17 cellular contexts compared by ENCODE assay signal in the genomic region with DNA sequence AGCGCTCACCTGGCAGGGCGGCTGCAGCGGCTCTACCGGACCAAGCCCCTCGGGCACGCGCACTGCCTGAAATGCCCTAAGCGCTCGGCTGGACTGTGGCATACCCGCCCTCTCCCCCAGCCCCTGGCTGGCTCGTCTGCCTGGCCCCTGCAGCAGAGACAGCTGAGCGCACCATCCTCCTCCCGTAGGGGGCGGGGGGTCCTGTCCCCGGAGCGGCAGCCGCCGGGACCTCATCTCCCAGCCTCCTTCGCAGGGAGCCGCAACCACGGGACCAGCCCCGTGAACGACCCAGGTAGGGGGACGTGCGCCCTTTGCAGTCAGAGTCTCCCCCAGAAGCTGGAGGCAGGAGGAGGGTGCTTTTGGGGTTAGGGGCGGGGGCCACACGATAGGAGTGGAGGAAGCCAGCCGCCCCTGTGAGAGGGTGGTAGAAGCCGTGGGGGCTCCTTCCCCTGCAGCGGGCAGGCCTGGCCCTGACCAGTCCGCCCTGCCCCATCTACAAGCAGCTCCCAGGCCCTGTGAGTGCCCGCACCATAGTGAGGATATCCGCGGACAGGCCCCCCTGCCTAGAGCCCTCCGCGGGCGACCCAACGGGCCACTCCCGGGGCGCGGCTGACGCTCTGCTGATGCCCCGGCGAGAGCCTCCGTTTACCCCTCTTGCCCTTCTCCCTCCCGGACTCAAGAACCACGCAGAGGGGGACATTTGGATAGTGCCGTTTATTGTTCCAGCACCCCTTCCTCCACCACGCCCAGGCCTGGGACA. TPM values are rescaled to one million over a fixed set of nuclear protein-coding genes. Genes with fewer than 3 reads are reported as not detected.
DNase-seq lines count a peak whose midpoint lies in the region; ATAC-seq and TF ChIP-seq lines count a peak whose summit lies in the region.
"Had no signal": no experiment of that assay in that cellular context is flagged by ENCODE, and none has a peak within 500 bp of the region (broad histone marks: within the 10 kb centered on the region; RNA-seq: fewer than 3 reads in every experiment).

No MANE protein-coding gene starts in this region.

- no peak overlapping the region for H3K9ac ChIP-seq in endodermal cell (ENCODE audit: extremely low read depth, low read length, poor library complexity, severe bottlenecking)

- TF ChIP-seq CTCF in GM10266 (IDR thresholded peaks at IDR 0.05; ENCODE audit: control insufficient read depth, insufficient read depth, low read depth, missing control alignments), result no peak
- no peak for TF ChIP-seq CTCF in GM13977 (IDR thresholded peaks at IDR 0.05; ENCODE audit: extremely low read depth, insufficient read depth, missing control alignments)
- no peak for TF ChIP-seq CTCF in endodermal cell (conservative IDR thresholded peaks at IDR 0.05)
- no peak for TF ChIP-seq CTCF in spleen (IDR thresholded peaks at IDR 0.05 in 8 of 11, conservative IDR thresholded peaks at IDR 0.05 in 3 of 11)

- peaks cover 6% of the 10 kb centered on the region for H3K4me1 ChIP-seq in endodermal cell (ENCODE audit: control insufficient read depth, insufficient read depth, low read length)
- H3K4me1 ChIP-seq in spleen, result peaks cover 3 to 75% (median 31%) of the 10 kb centered on the region in 6 donors
- H3K4me1 ChIP-seq: Caco-2 had no signal

- no peak for ATAC-seq in GM18873 (IDR thresholded peaks at IDR 0.05; ENCODE audit: low FRiP score, unreplicated experiment)

- DNase-seq in GM10266 (ENCODE audit: extremely low spot score) (peak; percentile 14), GM13977 (ENCODE audit: low spot score) (peak; percentile 18), endodermal cell (peak; percentile 55), spleen (peak; percentile 69), hypothalamus (lab: John Stamatoyannopoulos, UW) (no peak), globus pallidus (ENCODE audit: low spot score) (no peak)
- DNase-seq: Caco-2; CD4-positive, CD25-positive, alpha-beta regulatory T cell; DMS153; EL; NCI-H1092; NCI-H146; NCI-H2081 treated with DMSO at 0.1 percent for 48 hours; NCI-H510A treated with DMSO at 0.1 percent for 48 hours had no signal

- no peak overlapping the region for H3K27ac Mint-ChIP-seq in endodermal cell
- H3K27ac Mint-ChIP-seq: B cell; CD4-positive, CD25-positive, alpha-beta regulatory T cell had no signal

- no peaks in the 10 kb centered on the region for H3K27me3 ChIP-seq in endodermal cell (ENCODE audit: control insufficient read depth, insufficient read depth, low read length, poor library complexity, severe bottlenecking)
- H3K27me3 ChIP-seq in spleen (replicated peaks in 1 of 7), result no peaks in the 10 kb centered on the region

- in situ Hi-C loops in GM13977 (cut with MboI; ENCODE audit: low pct_unique_long_range_greater_than_20kb, low sequenced_read_pairs, unreplicated experiment), result no loop called here

- WGBS in endodermal cell (ENCODE audit: insufficient coverage in 1 of 2, insufficient read length in 1 of 2), 2 experiments, result 88 to 89% methylated on average over 23 to 49 of the region's 49 CpGs
- 74 to 85% (median 81%) methylated on average over 26 to 49 of the region's 49 CpGs for WGBS in spleen, 5 donors

- H3K27ac ChIP-seq in endodermal cell (ENCODE audit: low read depth, low read length), result no peak overlapping the region
- peak overlapping the region in 4 of 8 donors; percentile 31 to 65 (median 48) for H3K27ac ChIP-seq in spleen
- H3K27ac ChIP-seq: SK-N-MC had no signal

- no peak overlapping the region for H3K4me3 ChIP-seq in endodermal cell (ENCODE audit: low read length)
- no peak overlapping the region for H3K4me3 ChIP-seq in spleen
- H3K4me3 ChIP-seq: SK-N-MC had no signal

- peaks cover 14% of the 10 kb centered on the region for H3K36me3 ChIP-seq in endodermal cell (ENCODE audit: control insufficient read depth, insufficient read depth, low read length)
- H3K36me3 ChIP-seq in spleen, result peaks cover 0 to 73% (median 35%) of the 10 kb centered on the region in 6 donors

- peaks cover 18% of the 10 kb centered on the region for H3K36me3 Mint-ChIP-seq in endodermal cell (ENCODE audit: low read depth)

- intact Hi-C loops in spleen (cut with DNase I; ENCODE audit: low total_unique reads), result no loop called here

- no peaks in the 10 kb centered on the region for H3K9me3 ChIP-seq in endodermal cell (ENCODE audit: control insufficient read depth, low read length)
- H3K9me3 ChIP-seq in spleen, result no peaks in the 10 kb centered on the region
- H3K9me3 ChIP-seq: Caco-2 had no signal

- H3K9me3 Mint-ChIP-seq in endodermal cell, result no peaks in the 10 kb centered on the region
- H3K9me3 Mint-ChIP-seq: CD4-positive, CD25-positive, alpha-beta regulatory T cell had no signal

- no peak for TF ChIP-seq POLR2A in spleen (IDR thresholded peaks at IDR 0.05)

- no peaks in the 10 kb centered on the region for H3K27me3 Mint-ChIP-seq in endodermal cell (ENCODE audit: insufficient read depth)
- H3K27me3 Mint-ChIP-seq: B cell had no signal

- H3K4me3 Mint-ChIP-seq in endodermal cell, result no peak overlapping the region
- H3K4me3 Mint-ChIP-seq: B cell; CD4-positive, CD25-positive, alpha-beta regulatory T cell had no signal

- H3K4me1 Mint-ChIP-seq in endodermal cell, result peaks cover 19% of the 10 kb centered on the region

RNA-seq across cellular contexts. Expression of a gene that starts 34.2 kb away (rescaled TPM):
- total RNA-seq in endodermal cell, result 10 to 100 TPM; 42.1 to 43.7 TPM
- 27.7 TPM for polyA plus RNA-seq in endodermal cell (2013, experiment 1 of 2)
- 26.5 TPM for polyA plus RNA-seq in endodermal cell (2013, experiment 2 of 2)
- total RNA-seq in spleen, result 10 to 100 TPM; 18.0 to 53.8 (median 42.8) TPM
- 10 to 100 TPM; 16.6 to 39.0 (median 21.1) TPM for polyA plus RNA-seq in spleen

RNA-seq across cellular contexts. Expression of a gene that starts 54.2 kb away (rescaled TPM):
- total RNA-seq in endodermal cell, result 10 to 100 TPM; 50.2 to 58.8 TPM
- polyA plus RNA-seq in endodermal cell (2013, experiment 1 of 2), result 36.7 TPM
- polyA plus RNA-seq in endodermal cell (2013, experiment 2 of 2), result 31.4 TPM
- total RNA-seq in spleen, result 10 to 100 TPM; 17.0 to 27.9 (median 23.1) TPM
- polyA plus RNA-seq in spleen, result 10 to 100 TPM; 17.0 to 35.1 (median 22.6) TPM

Comparison
In these comparisons a context has a peak if more than half of its experiments do, and no peak if none do; other contexts are left out.
1. DNase-seq: peak in GM10266 (single experiment), GM13977 (single experiment), endodermal cell (single experiment) and spleen (single experiment); none in hypothalamus (0 of 51) and globus pallidus (single experiment).